Comparison of ENCODE assay signal across 8 cellular contexts in the genomic region with DNA sequence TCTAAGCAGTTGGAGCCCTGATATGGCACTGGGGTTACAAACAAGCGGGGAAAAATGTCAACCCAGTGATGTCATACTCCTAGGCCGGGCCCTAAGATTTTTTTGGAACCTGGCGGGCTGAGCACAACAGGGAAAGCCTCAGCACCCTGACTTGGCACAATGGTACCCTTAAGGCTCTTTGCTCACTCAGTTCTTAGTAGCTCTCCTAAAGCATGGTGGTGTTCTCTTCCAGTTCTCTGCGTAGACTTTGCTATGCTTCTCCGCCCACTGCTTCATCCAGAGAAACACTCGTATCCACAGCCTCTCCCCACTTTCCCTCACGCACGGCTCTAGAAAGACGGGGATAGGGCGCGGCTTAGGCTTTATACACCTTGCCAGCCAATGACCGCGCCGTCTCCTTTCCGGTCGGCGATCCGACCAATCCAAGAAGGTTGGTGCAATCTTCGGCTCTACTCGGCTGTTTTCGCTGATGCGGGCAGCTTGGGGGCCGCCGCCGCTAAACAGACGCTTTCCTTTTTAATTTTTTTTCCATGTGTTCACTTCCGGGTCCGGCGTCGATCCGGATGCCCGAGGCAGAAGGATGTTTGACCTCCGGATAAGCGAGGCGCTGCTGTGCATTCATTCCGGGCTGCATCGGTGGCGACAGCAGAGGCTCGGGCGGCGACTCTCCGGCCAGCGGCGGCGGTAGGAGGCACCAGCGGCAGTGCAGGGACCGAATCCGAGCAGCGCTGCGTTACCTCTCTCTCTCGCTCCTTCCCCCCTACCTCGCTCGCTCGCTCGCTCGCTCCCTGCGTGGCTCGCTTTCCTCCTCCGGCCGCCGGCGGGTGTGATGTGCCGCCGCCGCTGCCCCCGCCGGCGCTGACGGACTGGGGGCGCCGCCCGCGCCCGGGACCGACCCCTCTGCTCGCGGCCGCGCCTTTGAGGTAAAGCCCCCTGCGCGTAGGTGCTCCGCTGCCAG. TPM values are rescaled to one million over a fixed set of nuclear protein-coding genes. Genes with fewer than 3 reads are reported as not detected.
DNase-seq lines count a peak whose midpoint lies in the region; ATAC-seq, FAIRE-seq and TF ChIP-seq lines count a peak whose summit lies in the region.

CSNK1G3 (plus strand) TSS at position 530 of the 958 bp plus-strand sequence. CDS start 33,487 bp downstream, outside the sequence.

- H3K9me3 ChIP-seq in iPS-20b (ENCODE audit: insufficient read depth, low read depth, low read length) = no peaks in the 10 kb centered on the region

- FAIRE-seq in bronchial epithelial cell (lab: Jason Lieb, UNC) = no peak

- H3K27ac ChIP-seq in iPS-20b (ENCODE audit: low read length) = peak within 1 kb of the TSS; percentile 90
- peak within 1 kb of the TSS; percentile 82 to 96 (median 92) for H3K27ac ChIP-seq in skin epidermis

- peak; percentile 96 for DNase-seq in ACHN
- DNase-seq in NCI-H2227 treated with DMSO at 0.1 percent for 48 hours (lab: John Stamatoyannopoulos, UW) = peak; percentile 96
- DNase-seq in bronchial epithelial cell (ENCODE audit: low read depth) = peak; percentile 94

- H3K27me3 ChIP-seq in bronchial epithelial cell (ENCODE audit: control insufficient read depth, insufficient read depth, low read length) (no peaks in the 10 kb centered on the region), iPS-20b (ENCODE audit: insufficient read depth, low read length) (no peaks in the 10 kb centered on the region)

- peaks cover 29% of the 10 kb centered on the region for H3K4me1 ChIP-seq in iPS-20b (ENCODE audit: insufficient read depth, low read length)

- peak within 1 kb of the TSS; percentile 87 for H3K9ac ChIP-seq in iPS-20b (ENCODE audit: low read depth, low read length)

- no peaks in the 10 kb centered on the region for H3K36me3 ChIP-seq in bronchial epithelial cell (ENCODE audit: control insufficient read depth, insufficient read depth, low read length)
- H3K36me3 ChIP-seq in iPS-20b (ENCODE audit: insufficient read depth, low read depth, low read length) = no peaks in the 10 kb centered on the region

- in situ Hi-C loops in ACHN (cut with HindIII; ENCODE audit: low pct_ligation_motif_present, low pct_unique_long_range_greater_than_20kb, low sequenced_read_pairs) = no loop called here

- TF ChIP-seq CTCF in WI38 (IDR thresholded peaks at IDR 0.05; ENCODE audit: low read depth, low read length) (no peak), bronchial epithelial cell (IDR thresholded peaks at IDR 0.05; ENCODE audit: insufficient read depth, low read length, severe bottlenecking) (peak; percentile 3)

- H3K4me3 ChIP-seq in WI38 (ENCODE audit: low read depth, low read length) (peak within 1 kb of the TSS; percentile 76), bronchial epithelial cell (ENCODE audit: low read depth, low read length) (peak within 1 kb of the TSS; percentile 66), iPS-20b (ENCODE audit: low read length) (peak within 1 kb of the TSS; percentile 86), skin epidermis (peak within 1 kb of the TSS; percentile 62 to 89 (median 79))

- ATAC-seq in GM18870 (IDR thresholded peaks at IDR 0.05; ENCODE audit: unreplicated experiment) = peak; percentile 94
- peak; percentile 96 for ATAC-seq in HG03135 (IDR thresholded peaks at IDR 0.05; ENCODE audit: unreplicated experiment)

RNA-seq across cellular contexts. Expression of gene CSNK1G3, which starts in this region (rescaled TPM):
- total RNA-seq in bronchial epithelial cell = 46.6 and 50.0 TPM in 2 replicates

Comparison
In these comparisons a context has a peak if more than half of its experiments do, and no peak if none do; other contexts are left out.
1. Peak in every context shown above with its lines: DNase-seq, ATAC-seq, H3K4me3 ChIP-seq and H3K27ac ChIP-seq.